Comparison of ENCODE assay signal across 11 cellular contexts in genomic region chr9:112075009-112075378, GRCh38.
DNase-seq lines count a peak whose midpoint lies in the region; ATAC-seq, FAIRE-seq and TF ChIP-seq lines count a peak whose summit lies in the region.
"Had no signal": no experiment of that assay in that cellular context is flagged by ENCODE, and none has a peak within 500 bp of the region (broad histone marks: within the 10 kb centered on the region; RNA-seq: fewer than 3 reads in every experiment).

No MANE protein-coding gene starts in this region.

- POLR2A ChIA-PET in activated B cell treated with CpG ODN at 0.5 μM for 24 hours (lab: Charles Lee) = interaction anchor here (0.6 to 7.8 kb wide), 29 partner anchors 14 to 1681 kb away, joined by 3 to 208 read pairs (median 7); partner anchors contain the start of gene UGCG

- TF ChIP-seq EP300 in stomach (IDR thresholded peaks at IDR 0.05) = no peak

- CTCF ChIA-PET in activated B cell treated with CpG ODN at 0.5 μM for 24 hours (lab: Charles Lee) = interaction anchor here (0.5 to 7.6 kb wide), 42 partner anchors 9 to 478 kb away, joined by 3 to 121 read pairs (median 5); partner anchors contain the start of gene UGCG

- no peak overlapping the region for H3K4me3 ChIP-seq in kidney (ENCODE audit: low read length in 2 of 2)
- no peak overlapping the region for H3K4me3 ChIP-seq in stomach
- H3K4me3 ChIP-seq in aorta (ENCODE audit: low read length in 2 of 2) = no peak overlapping the region
- H3K4me3 ChIP-seq: prostate gland had no signal

- H3K27me3 ChIP-seq in stomach (no peaks in the 10 kb centered on the region), aorta (ENCODE audit: control insufficient read depth in 1 of 2, insufficient read depth in 2 of 2, low read length in 1 of 2) (no peaks in the 10 kb centered on the region)

- H3K9me3 Mint-ChIP-seq in activated B cell treated with CpG ODN at 0.5 μM for 24 hours = no peaks in the 10 kb centered on the region

- H3K27ac ChIP-seq in kidney (ENCODE audit: low read depth in 2 of 2, low read length in 2 of 2) = peak overlapping the region; percentile 56 to 83
- peak overlapping the region in 4 of 5 donors; percentile 67 to 84 (median 81) for H3K27ac ChIP-seq in stomach
- H3K27ac ChIP-seq in aorta (ENCODE audit: low read depth in 1 of 2, low read length in 2 of 2) = no peak overlapping the region

- FAIRE-seq in kidney (lab: Jason Lieb, UNC) = no peak
- FAIRE-seq: islet of Langerhans had no signal

- H3K4me1 ChIP-seq in kidney (ENCODE audit: control insufficient read depth in 1 of 2, insufficient read depth in 1 of 2, low read depth in 1 of 2, low read length in 2 of 2) (peaks cover 11% of the 10 kb centered on the region in 2 donors), stomach (peaks cover 6 to 65% (median 24%) of the 10 kb centered on the region in 4 donors), aorta (ENCODE audit: control insufficient read depth in 1 of 2, insufficient read depth in 2 of 2, low read length in 2 of 2) (no peaks in the 10 kb centered on the region)
- H3K4me1 ChIP-seq: prostate gland had no signal

- intact Hi-C loops in activated B cell treated with CpG ODN at 0.5 μM for 24 hours (cut with micrococcal nuclease) (no loop called here), kidney (cut with DNase I) (loop anchor here (5.0 to 10.0 kb wide), 2 partner anchors 150 to 318 kb away; no protein-coding TSS in a partner anchor), stomach (cut with DNase I; ENCODE audit: low total_unique reads) (loop anchor here (5.0 kb wide), 1 partner anchor 318 kb away; no protein-coding TSS in a partner anchor), aorta (cut with DNase I) (loop anchor here in 1 of 2 donors (2.0 kb wide), 1 partner anchor 314 kb away; no protein-coding TSS in a partner anchor)

- TF ChIP-seq CTCF in activated B cell treated with CpG ODN at 0.5 μM for 24 hours (IDR thresholded peaks at IDR 0.05) (no peak), kidney (IDR thresholded peaks at IDR 0.05; ENCODE audit: borderline replicate concordance, extremely low read depth, insufficient read depth) (peak; percentile 2), stomach (IDR thresholded peaks at IDR 0.05) (peak in 2 of 7 experiments; percentile 5 to 35)

- H3K9ac ChIP-seq in kidney (ENCODE audit: low read length in 2 of 2) = peak overlapping the region in 1 of 2 donors; percentile 52

- no peaks in the 10 kb centered on the region for H3K27me3 Mint-ChIP-seq in activated B cell treated with CpG ODN at 0.5 μM for 24 hours

- WGBS in stomach, 5 donors = 15 to 27% (median 25%) methylated on average over 2 of the region's 2 CpGs
- 16 to 34% methylated on average over 2 of the region's 2 CpGs for whole genome bisulfite sequencing in aorta, 2 donors

- peak; percentile 11 for ATAC-seq in GM19463 (IDR thresholded peaks at IDR 0.05; ENCODE audit: unreplicated experiment)
- no peak for ATAC-seq in activated B cell treated with CpG ODN at 0.5 μM for 24 hours (ENCODE audit: low read depth)
- no peak for ATAC-seq in aorta (ENCODE audit: low FRiP score)

- no peaks in the 10 kb centered on the region for H3K9me3 ChIP-seq in kidney (ENCODE audit: control insufficient read depth in 1 of 2, low read length in 2 of 2)
- no peaks in the 10 kb centered on the region for H3K9me3 ChIP-seq in stomach
- H3K9me3 ChIP-seq in aorta (ENCODE audit: control insufficient read depth, low read length) = no peaks in the 10 kb centered on the region
- H3K9me3 ChIP-seq: prostate gland had no signal

- no peaks in the 10 kb centered on the region for H3K36me3 ChIP-seq in kidney (ENCODE audit: control insufficient read depth in 1 of 2, insufficient read depth in 2 of 2, low read length in 2 of 2)
- H3K36me3 ChIP-seq in stomach = peaks cover 0 to 3% (median 0%) of the 10 kb centered on the region in 4 donors
- H3K36me3 ChIP-seq in aorta (ENCODE audit: control insufficient read depth in 1 of 2, insufficient read depth in 2 of 2, low read length in 1 of 2) = no peaks in the 10 kb centered on the region
- H3K36me3 ChIP-seq: prostate gland had no signal

- no peak for TF ChIP-seq POLR2A in stomach (IDR thresholded peaks at IDR 0.05)

- no peaks in the 10 kb centered on the region for H3K36me3 Mint-ChIP-seq in activated B cell treated with CpG ODN at 0.5 μM for 24 hours (ENCODE audit: low read depth)

- DNase-seq in activated B cell treated with CpG ODN at 0.5 μM for 24 hours = no peak
- DNase-seq in kidney = no peak
- DNase-seq in stomach = no peak
- no peak for DNase-seq in stimulated activated naive CD4-positive, alpha-beta T cell (lab: John Stamatoyannopoulos, UW)
- no peak for DNase-seq in aorta
- DNase-seq in NCI-H446 treated with DMSO at 0.1 percent for 48 hours (lab: John Stamatoyannopoulos, UW) = no peak
- DNase-seq: GOT3, NCI-H524 treated with DMSO at 0.1 percent for 48 hours had no signal

- H3K4me3 Mint-ChIP-seq in activated B cell treated with CpG ODN at 0.5 μM for 24 hours = no peak overlapping the region

- H3K4me1 Mint-ChIP-seq in activated B cell treated with CpG ODN at 0.5 μM for 24 hours = peaks cover 76% of the 10 kb centered on the region

- peak overlapping the region; percentile 91 for H3K27ac Mint-ChIP-seq in activated B cell treated with CpG ODN at 0.5 μM for 24 hours

Comparison
In these comparisons a context has a peak if more than half of its experiments do, and no peak if none do; other contexts are left out.
1. H3K27ac ChIP-seq: peak in kidney (2 of 2) and stomach (4 of 5); none in aorta (0 of 2).